In the genomic region with DNA sequence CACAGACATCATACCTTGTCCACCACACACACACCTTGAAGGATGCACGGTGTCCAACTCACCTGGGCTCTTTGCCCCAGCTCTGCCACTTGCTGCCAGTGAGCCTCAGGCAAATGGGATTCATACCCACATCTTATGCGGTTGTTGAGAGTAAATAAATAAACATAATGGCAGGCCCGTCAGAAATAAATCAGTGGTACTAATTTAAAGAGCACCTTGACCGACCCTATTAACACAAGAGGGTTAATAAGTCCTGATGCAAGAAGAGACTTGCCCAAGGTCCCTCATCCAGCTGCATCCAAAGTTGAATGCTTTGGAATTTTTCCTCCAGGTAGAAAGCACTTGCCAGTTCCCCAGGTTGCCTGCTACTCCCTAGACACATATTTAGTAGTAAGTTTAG, we compare ENCODE assay signal across 17 cellular contexts.
"Had no signal": no experiment of that assay in that cellular context is flagged by ENCODE, and none has a peak within 500 bp of the region (broad histone marks: within the 10 kb centered on the region; RNA-seq: fewer than 3 reads in every experiment).

No MANE protein-coding gene starts in this region.

- H3K4me1 ChIP-seq: parathyroid adenoma had no signal

- H3K36me3 Mint-ChIP-seq: WTC11 had no signal

- H3K27ac ChIP-seq: parathyroid adenoma had no signal

- H3K36me3 ChIP-seq: upper lobe of right lung had no signal

- H3K79me2 ChIP-seq: parathyroid adenoma had no signal

- DNase-seq: activated CD4-positive, alpha-beta memory T cell treated with anti-CD3 and anti-CD28 coated beads for 36 hours; activated CD4-positive, alpha-beta T cell treated with anti-CD3 and anti-CD28 coated beads for 4 hours; activated naive CD4-positive, alpha-beta T cell treated with Interleukin-2 at 50 U/mL for 16 hours; activated naive CD8-positive, alpha-beta T cell treated with anti-CD3 and anti-CD28 coated beads, Interleukin-2, amount 10 ng/mL, durations not matched to agents 7 days and 5 days; activated T-cell treated with anti-CD3 and anti-CD28 coated beads for 4 hours; amygdala; caudate nucleus; mesenchymal stem cell; naive thymus-derived CD4-positive, alpha-beta T cell; stimulated activated CD4-positive, alpha-beta T cell treated with anti-CD3 and anti-CD28 coated beads, Interleukin-4, amount 100 ng/mL, for 24 hours; testis; upper lobe of right lung had no signal

- H3K9me3 Mint-ChIP-seq: activated CD4-positive, alpha-beta memory T cell treated with anti-CD3 and anti-CD28 coated beads for 36 hours; activated naive CD8-positive, alpha-beta T cell treated with anti-CD3 and anti-CD28 coated beads, Interleukin-2, amount 10 ng/mL, durations not matched to agents 7 days and 5 days; naive thymus-derived CD4-positive, alpha-beta T cell; stimulated activated memory B cell treated with anti-CD40 and anti-IgM and Interleukin-4, amounts not matched to agents 10 μg/mL and 1 μg/mL and 100 μg/mL, for 72 hours; WTC11 had no signal

- H3K27ac Mint-ChIP-seq: activated CD4-positive, alpha-beta memory T cell treated with anti-CD3 and anti-CD28 coated beads for 36 hours; activated naive CD8-positive, alpha-beta T cell treated with anti-CD3 and anti-CD28 coated beads, Interleukin-2, amount 10 ng/mL, durations not matched to agents 7 days and 5 days; WTC11 had no signal

- H3K27me3 ChIP-seq: testis, upper lobe of right lung had no signal

- H3K9ac ChIP-seq: parathyroid adenoma had no signal

- H3K27me3 Mint-ChIP-seq: activated CD4-positive, alpha-beta memory T cell treated with anti-CD3 and anti-CD28 coated beads for 36 hours; activated naive CD8-positive, alpha-beta T cell treated with anti-CD3 and anti-CD28 coated beads, Interleukin-2, amount 10 ng/mL, durations not matched to agents 7 days and 5 days; naive thymus-derived CD4-positive, alpha-beta T cell; stimulated activated memory B cell treated with anti-CD40 and anti-IgM and Interleukin-4, amounts not matched to agents 10 μg/mL and 1 μg/mL and 100 μg/mL, for 72 hours had no signal

- ATAC-seq: esophagus mucosa; mucosa of descending colon; naive thymus-derived CD4-positive, alpha-beta T cell; stimulated activated memory B cell treated with anti-CD40 and anti-IgM and Interleukin-4, amounts not matched to agents 10 μg/mL and 1 μg/mL and 100 μg/mL, for 72 hours; upper lobe of right lung; WTC11 had no signal

- H2AFZ ChIP-seq: parathyroid adenoma had no signal

- H3K9me3 ChIP-seq: mucosa of descending colon, testis, upper lobe of right lung had no signal

- H3K4me3 ChIP-seq: mucosa of descending colon had no signal
